In the genomic region with DNA sequence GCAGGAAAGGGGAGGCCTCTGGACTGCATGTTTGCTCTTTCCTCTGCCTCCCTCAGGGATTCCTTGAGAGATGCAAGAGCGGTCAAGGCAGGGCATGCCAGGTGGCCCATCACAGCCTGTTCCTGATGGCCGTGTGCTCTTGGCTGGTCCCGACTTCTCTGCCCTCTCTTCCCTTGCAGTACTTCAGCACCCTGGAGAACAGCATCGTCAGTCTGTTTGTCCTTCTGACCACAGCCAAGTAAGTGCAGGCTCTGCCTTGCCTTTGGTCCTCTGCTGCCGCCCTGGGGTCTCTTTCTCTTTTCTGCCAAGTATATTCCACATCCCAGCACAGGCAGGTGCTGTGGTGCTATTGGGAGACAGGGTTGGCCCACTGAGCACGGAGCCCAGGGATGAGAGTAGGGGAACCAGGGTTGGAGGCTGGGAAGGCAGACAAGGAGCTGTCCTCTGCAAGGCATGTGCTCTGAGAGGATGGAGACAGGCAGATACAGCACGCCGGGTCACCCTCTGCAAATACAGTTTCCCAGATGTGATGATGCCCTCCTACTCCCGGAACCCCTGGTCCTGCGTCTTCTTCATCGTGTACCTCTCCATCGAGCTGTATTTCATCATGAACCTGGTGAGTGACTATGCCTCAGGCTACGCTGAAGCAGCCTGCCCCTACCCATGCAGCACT, we compare ENCODE assay signal across 1 cellular context.
TF ChIP-seq lines count a peak whose summit lies in the region.

No MANE protein-coding gene starts in this region.

TF ChIP-seq in IMR-90, 13 proteins besides CTCF, POLR2A, EP300 and RAD21:
- TF ChIP-seq CHD1 (IDR thresholded peaks at IDR 0.05; ENCODE audit: low read depth, low read length) (no peak), BHLHE40 (IDR thresholded peaks at IDR 0.05; ENCODE audit: low read depth, low read length) (no peak), SMC3 (IDR thresholded peaks at IDR 0.05; ENCODE audit: low read depth, low read length) (no peak), RCOR1 (IDR thresholded peaks at IDR 0.05; ENCODE audit: insufficient replicate concordance, low read length) (no peak), MAFK (IDR thresholded peaks at IDR 0.05; ENCODE audit: low read depth, low read length) (no peak), MXI1 (IDR thresholded peaks at IDR 0.05; ENCODE audit: borderline replicate concordance, low read depth, low read length) (no peak), RFX5 (IDR thresholded peaks at IDR 0.05; ENCODE audit: low read depth, low read length) (no peak), MAZ (IDR thresholded peaks at IDR 0.05; ENCODE audit: borderline replicate concordance, low read depth, low read length) (no peak), CEBPB (IDR thresholded peaks at IDR 0.05; ENCODE audit: low read depth, low read length) (no peak), NFE2L2 (IDR thresholded peaks at IDR 0.05; ENCODE audit: low read depth, low read length) (no peak), FOS (IDR thresholded peaks at IDR 0.05; ENCODE audit: low read depth, low read length) (no peak)
- TF ChIP-seq, protein P1, sequence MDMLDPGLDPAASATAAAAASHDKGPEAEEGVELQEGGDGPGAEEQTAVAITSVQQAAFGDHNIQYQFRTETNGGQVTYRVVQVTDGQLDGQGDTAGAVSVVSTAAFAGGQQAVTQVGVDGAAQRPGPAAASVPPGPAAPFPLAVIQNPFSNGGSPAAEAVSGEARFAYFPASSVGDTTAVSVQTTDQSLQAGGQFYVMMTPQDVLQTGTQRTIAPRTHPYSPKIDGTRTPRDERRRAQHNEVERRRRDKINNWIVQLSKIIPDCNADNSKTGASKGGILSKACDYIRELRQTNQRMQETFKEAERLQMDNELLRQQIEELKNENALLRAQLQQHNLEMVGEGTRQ (IDR thresholded peaks at IDR 0.05; ENCODE audit: low read depth, low read length), result no peak
- TF ChIP-seq, protein P2, sequence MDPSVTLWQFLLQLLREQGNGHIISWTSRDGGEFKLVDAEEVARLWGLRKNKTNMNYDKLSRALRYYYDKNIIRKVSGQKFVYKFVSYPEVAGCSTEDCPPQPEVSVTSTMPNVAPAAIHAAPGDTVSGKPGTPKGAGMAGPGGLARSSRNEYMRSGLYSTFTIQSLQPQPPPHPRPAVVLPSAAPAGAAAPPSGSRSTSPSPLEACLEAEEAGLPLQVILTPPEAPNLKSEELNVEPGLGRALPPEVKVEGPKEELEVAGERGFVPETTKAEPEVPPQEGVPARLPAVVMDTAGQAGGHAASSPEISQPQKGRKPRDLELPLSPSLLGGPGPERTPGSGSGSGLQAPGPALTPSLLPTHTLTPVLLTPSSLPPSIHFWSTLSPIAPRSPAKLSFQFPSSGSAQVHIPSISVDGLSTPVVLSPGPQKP (IDR thresholded peaks at IDR 0.05; ENCODE audit: borderline replicate concordance, low read depth, low read length), result no peak
